21 cellular contexts compared by ENCODE assay signal in the genomic region with DNA sequence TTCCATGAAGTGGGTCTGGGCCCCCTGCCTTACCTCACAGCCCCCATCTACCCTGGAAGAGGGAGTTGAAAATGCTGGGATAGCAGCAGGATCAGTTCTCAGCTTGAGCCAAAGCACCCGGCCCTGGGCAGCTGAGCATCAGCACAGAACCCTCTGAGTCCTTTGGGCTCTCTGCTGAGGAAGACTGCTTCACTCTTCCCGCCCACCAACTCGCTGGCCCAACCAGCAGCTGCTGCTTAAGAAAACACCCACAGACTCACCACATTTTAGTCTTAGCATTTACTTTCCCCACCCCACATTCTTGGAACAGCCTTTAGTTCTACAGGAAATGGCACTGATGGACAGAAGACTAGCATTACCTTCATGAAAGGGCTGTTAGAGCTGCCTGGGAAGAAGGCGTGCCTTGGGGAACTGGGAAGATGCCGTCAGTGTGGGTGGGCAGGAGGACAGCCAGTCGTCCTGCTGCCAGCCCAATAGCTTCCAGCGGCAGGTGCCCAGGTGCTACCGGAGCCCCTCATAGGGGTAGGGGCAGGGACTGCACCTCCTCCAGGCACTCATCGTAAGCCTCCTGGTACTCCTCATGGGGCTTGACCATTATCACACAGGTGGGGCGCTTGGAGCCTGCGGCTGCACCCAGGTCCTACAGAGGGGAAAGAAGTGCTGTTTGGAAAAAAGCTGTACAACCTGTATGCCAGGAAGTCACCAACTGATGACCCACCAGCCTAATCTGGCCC. TPM values are rescaled to one million over a fixed set of nuclear protein-coding genes. Genes with fewer than 3 reads are reported as not detected.
DNase-seq lines count a peak whose midpoint lies in the region; ATAC-seq, FAIRE-seq and TF ChIP-seq lines count a peak whose summit lies in the region.
"Had no signal": no experiment of that assay in that cellular context is flagged by ENCODE, and none has a peak within 500 bp of the region (broad histone marks: within the 10 kb centered on the region; RNA-seq: fewer than 3 reads in every experiment).

No MANE protein-coding gene starts in this region.

- in situ Hi-C loops in GM12878 (cut with MboI) = loop anchor here (5.0 kb wide), 1 partner anchor 72 kb away; no protein-coding TSS in a partner anchor

- H3K4me1 ChIP-seq in HEK293 (ENCODE audit: control insufficient read depth, insufficient read depth, low read length) (peaks cover 4% of the 10 kb centered on the region; the same call in 1 of the 2 replicates), GM12878 (ENCODE audit: control insufficient read depth, insufficient read depth, low read length) (peaks cover 18% of the 10 kb centered on the region)

- H3K79me2 ChIP-seq in GM12878 (ENCODE audit: control insufficient read depth, insufficient read depth, low read length) = peaks cover 15% of the 10 kb centered on the region

- no peaks in the 10 kb centered on the region for H4K20me1 ChIP-seq in GM12878 (ENCODE audit: control insufficient read depth, insufficient read depth)

- H3K4me3 ChIP-seq in HEK293 (ENCODE audit: low read depth, low read length) (no peak overlapping the region), GM12878 (no peak overlapping the region)
- H3K4me3 ChIP-seq: right atrium auricular region had no signal

- H2AFZ ChIP-seq in GM12878 (ENCODE audit: control insufficient read depth, low read depth, low read length) = no peak overlapping the region

- no peak for FAIRE-seq in GM12878 (lab: Jason Lieb, UNC)
- FAIRE-seq: frontal cortex, RCC 7860 had no signal

- CTCF ChIA-PET in HEK293 (lab: Yijun Ruan, JAX) (interaction anchor here (0.6 to 13.3 kb wide), 5 partner anchors 11 to 542 kb away, joined by 3 to 204 read pairs (median 6); no protein-coding TSS in a partner anchor), GM12878 (lab: Yijun Ruan, JAX) (interaction anchor here (0.9 to 13.8 kb wide), 3 partner anchors 28 to 78 kb away, joined by 4 to 183 read pairs (median 8); no protein-coding TSS in a partner anchor)

- no peak overlapping the region for H3K4me2 ChIP-seq in GM12878 (ENCODE audit: control insufficient read depth, insufficient read depth)

- no peak overlapping the region for H3K4me3 Mint-ChIP-seq in T-helper 2 cell treated with Interferon-gamma antibody and Interleukin-4, amounts not matched to agents 5 μg/mL and 100 μg/mL, for 36 hours
- H3K4me3 Mint-ChIP-seq: activated CD8-positive, alpha-beta memory T cell treated with anti-CD3 and anti-CD28 coated beads, Interleukin-2, amount 10 ng/mL, durations not matched to agents 7 days and 5 days; CD4-positive, alpha-beta memory T cell; central memory CD8-positive, alpha-beta T cell had no signal

- no peaks in the 10 kb centered on the region for H3K9me3 ChIP-seq in HEK293 (ENCODE audit: control insufficient read depth, insufficient read depth, low read depth, low read length)
- H3K9me3 ChIP-seq in GM12878 (replicated peaks; ENCODE audit: control insufficient read depth, insufficient read depth, low read length) = no peaks in the 10 kb centered on the region
- H3K9me3 ChIP-seq: right atrium auricular region had no signal

- peaks cover 18% of the 10 kb centered on the region for H3K4me1 Mint-ChIP-seq in T-helper 2 cell treated with Interferon-gamma antibody and Interleukin-4, amounts not matched to agents 5 μg/mL and 100 μg/mL, for 36 hours (ENCODE audit: low read depth)

- H3K36me3 Mint-ChIP-seq in T-helper 2 cell treated with Interferon-gamma antibody and Interleukin-4, amounts not matched to agents 5 μg/mL and 100 μg/mL, for 36 hours (ENCODE audit: low read depth) = peaks cover 52% of the 10 kb centered on the region
- H3K36me3 Mint-ChIP-seq: IgD-negative memory B cell had no signal

- DNase-seq in T-helper 2 cell treated with Interferon-gamma antibody and Interleukin-4, amounts not matched to agents 5 μg/mL and 100 μg/mL, for 36 hours (ENCODE audit: low spot score) = peak; percentile 32
- DNase-seq in T-helper 2 cell (no peak), GM12878 (ENCODE audit: low read depth, low spot score) (no peak), putamen (ENCODE audit: low spot score) (peak; percentile 43), GM20000 (ENCODE audit: low spot score) (no peak), NCI-H2107 treated with DMSO at 0.1 percent for 48 hours (lab: John Stamatoyannopoulos, UW; ENCODE audit: unreplicated experiment) (no peak), Ammon's horn (ENCODE audit: low spot score) (no peak)
- DNase-seq: 8988T; activated CD8-positive, alpha-beta memory T cell treated with anti-CD3 and anti-CD28 coated beads, Interleukin-2, amount 10 ng/mL, durations not matched to agents 7 days and 5 days; CD4-positive, alpha-beta memory T cell; NCI-H774; stimulated activated CD4-positive, alpha-beta T cell treated with anti-CD3 and anti-CD28 coated beads, Interleukin-1b, Interleukin-23, amount 100 ng/mL, for 48 hours had no signal

- TF ChIP-seq CTCF in HEK293 (tag by site-specific recombination; IDR thresholded peaks at IDR 0.05) (no peak), GM12878 (IDR thresholded peaks at IDR 0.05 in 2 of 3, conservative IDR thresholded peaks at IDR 0.05 in 1 of 3; ENCODE audit: control insufficient read depth in 2 of 3, extremely low read depth in 1 of 3, insufficient read depth in 1 of 3, low read depth in 3 of 3, low read length in 3 of 3) (no peak), GM20000 (IDR thresholded peaks at IDR 0.05; ENCODE audit: extremely low read depth, missing control alignments) (no peak)

- no peak for TF ChIP-seq RAD21 in GM12878 (IDR thresholded peaks at IDR 0.05; ENCODE audit: insufficient read depth, low read depth, low read length)

- H3K36me3 ChIP-seq in HEK293 (ENCODE audit: control insufficient read depth in 2 of 2, insufficient read depth in 1 of 2, low read length in 2 of 2) (peaks cover 28 to 75% of the 10 kb centered on the region in 2 experiments), GM12878 (ENCODE audit: control insufficient read depth in 2 of 2, insufficient read depth in 2 of 2, low read length in 1 of 2) (peaks cover 31 to 34% of the 10 kb centered on the region in 2 experiments)

- SMC1A ChIA-PET in GM12878 (lab: Charles Lee; ENCODE audit: uncharacterized antibody, unreplicated experiment) = interaction anchor here (2.1 to 2.3 kb wide), 2 partner anchors 18 to 74 kb away, joined by 7 to 14 read pairs; partner anchors contain the start of gene RMND5B

- BruUV-seq in GM12878 (replicated peaks; lab: Mats Ljungman, UMichigan) = no TSS peak

- ATAC-seq in GM12878 = no peak
- ATAC-seq: activated CD8-positive, alpha-beta memory T cell treated with anti-CD3 and anti-CD28 coated beads, Interleukin-2, amount 10 ng/mL, durations not matched to agents 7 days and 5 days had no signal

- H3K27me3 ChIP-seq in GM12878 (replicated peaks in 1 of 2; ENCODE audit: control insufficient read depth in 2 of 2, insufficient read depth in 2 of 2, low read length in 1 of 2) = no peaks in the 10 kb centered on the region
- H3K27me3 ChIP-seq: right atrium auricular region had no signal

- POLR2A ChIA-PET in HEK293 (lab: Yijun Ruan, JAX) (interaction anchor here (1.3 to 1.6 kb wide), 3 partner anchors 11 to 74 kb away, joined by 3 to 10 read pairs (median 4); no protein-coding TSS in a partner anchor), GM12878 (lab: Charles Lee) (interaction anchor here (1.0 kb wide), 2 partner anchors 14 to 19 kb away, joined by 3 read pairs; no protein-coding TSS in a partner anchor)

- TF ChIP-seq EP300 in GM12878 (IDR thresholded peaks at IDR 0.05; ENCODE audit: borderline replicate concordance in 1 of 2, control insufficient read depth in 1 of 2, low read depth in 2 of 2, low read length in 2 of 2) = no peak

- RAD21 ChIA-PET in GM12878 (lab: Charles Lee; ENCODE audit: unreplicated experiment) = interaction anchor here (1.3 to 1.6 kb wide), 2 partner anchors 28 to 74 kb away, joined by 4 read pairs; no protein-coding TSS in a partner anchor

- no peaks in the 10 kb centered on the region for H3K9me3 Mint-ChIP-seq in T-helper 2 cell treated with Interferon-gamma antibody and Interleukin-4, amounts not matched to agents 5 μg/mL and 100 μg/mL, for 36 hours
- H3K9me3 Mint-ChIP-seq: central memory CD8-positive, alpha-beta T cell; IgD-negative memory B cell had no signal

- no peaks in the 10 kb centered on the region for H3K27me3 Mint-ChIP-seq in T-helper 2 cell treated with Interferon-gamma antibody and Interleukin-4, amounts not matched to agents 5 μg/mL and 100 μg/mL, for 36 hours (ENCODE audit: low read depth)
- H3K27me3 Mint-ChIP-seq: activated CD8-positive, alpha-beta memory T cell treated with anti-CD3 and anti-CD28 coated beads, Interleukin-2, amount 10 ng/mL, durations not matched to agents 7 days and 5 days; CD4-positive, alpha-beta memory T cell; central memory CD8-positive, alpha-beta T cell; IgD-negative memory B cell had no signal

- H3K27ac ChIP-seq in HEK293 (ENCODE audit: extremely low read depth, low read depth, low read length) (no peak overlapping the region), GM12878 (ENCODE audit: control insufficient read depth, insufficient read depth) (no peak overlapping the region)
- H3K27ac ChIP-seq: right atrium auricular region had no signal

- TF ChIP-seq POLR2A in GM12878 (IDR thresholded peaks at IDR 0.05; ENCODE audit: low read depth, low read length) = 0 out of 2 replicates have a peak, but pooled peaks have one; percentile 45

- H3K9ac ChIP-seq in GM12878 (ENCODE audit: control insufficient read depth, insufficient read depth, low read length) = no peak overlapping the region

- H3K27ac Mint-ChIP-seq in T-helper 2 cell treated with Interferon-gamma antibody and Interleukin-4, amounts not matched to agents 5 μg/mL and 100 μg/mL, for 36 hours = peak overlapping the region; percentile 20

- intact Hi-C loops in GM12878 (cut with micrococcal nuclease; ENCODE audit: unreplicated experiment) = no loop called here

- 88% methylated on average over 11 of the region's 11 CpGs for WGBS in GM12878 (ENCODE audit: insufficient coverage, insufficient replicate concordance, low lambda C conversion rate, missing lambda C conversion rate)

RNA-seq across cellular contexts. Expression of gene NHP2, which starts 4.3 kb away (rescaled TPM):
- 53.0 and 54.1 TPM in 2 replicates for total RNA-seq in GM12878 (2013; cell fraction: nucleolus; rRNA removed)
- total RNA-seq in GM12878 (2014; rRNA removed) (284 and 305 TPM in 2 replicates), GM12878 (2014; rRNA removed; fragmentation: Illumina TruSeq; extraction: Trizol) (132 and 163 TPM in 2 replicates), GM12878 (2021) (233 TPM in 2 replicates)
- 141 TPM for polyA plus RNA-seq in GM12878 (2011; ENCODE audit: low read depth)
- polyA plus RNA-seq in GM12878 (2011; rRNA removed) (112 and 130 TPM in 2 replicates), GM12878 (2014; fragmentation: Illumina TruSeq; extraction: Trizol) (46.4 and 97.3 TPM in 2 replicates), GM12878 (2014; fragmentation: Nextera tagmentation; extraction: Ambion mirVana) (100 to 1,000 TPM in 1 of 2 experiments, 10 to 100 TPM in 1; 39.2 to 127 TPM), GM12878 (2014; rRNA removed) (277 and 301 TPM in 2 replicates), GM12878 (2016; fragmentation: Nextera tagmentation; extraction: Ambion mirVana) (100 to 1,000 TPM; 485 to 513 TPM)
- polyA plus RNA-seq in GM12878 (2011; cell fraction: cytosol; rRNA removed) = 200 and 227 TPM in 2 replicates
- 129 and 130 TPM in 2 replicates for polyA plus RNA-seq in GM12878 (2011; cell fraction: nucleus; rRNA removed)
- polyA plus RNA-seq in GM12878 (2012) = 153 and 166 TPM in 2 replicates
- polyA minus RNA-seq in GM12878 (2011; rRNA and poly(A)+ RNA removed) = 50.3 and 72.8 TPM in 2 replicates
- polyA minus RNA-seq in GM12878 (2011; cell fraction: cytosol; rRNA and poly(A)+ RNA removed) = 57.3 and 62.9 TPM in 2 replicates
- polyA minus RNA-seq in GM12878 (2011; cell fraction: nucleus; rRNA and poly(A)+ RNA removed) = 35.5 and 50.4 TPM in 2 replicates

RNA-seq across cellular contexts. Expression of gene RMND5B, which starts 18.6 kb away (rescaled TPM):
- total RNA-seq in GM12878 (2013; cell fraction: nucleolus; rRNA removed) = 42.9 and 49.4 TPM in 2 replicates
- total RNA-seq in GM12878 (2014; rRNA removed) = 25.8 and 27.6 TPM in 2 replicates
- total RNA-seq in GM12878 (2014; rRNA removed; fragmentation: Illumina TruSeq; extraction: Trizol) = 16.7 and 16.8 TPM in 2 replicates
- 37.5 and 39.6 TPM in 2 replicates for total RNA-seq in GM12878 (2021)
- polyA plus RNA-seq in GM12878 (2011; ENCODE audit: low read depth) = 11.3 TPM
- polyA plus RNA-seq in GM12878 (2011; rRNA removed) = 20.0 and 34.3 TPM in 2 replicates
- 43.0 and 46.1 TPM in 2 replicates for polyA plus RNA-seq in GM12878 (2011; cell fraction: cytosol; rRNA removed)
- 62.1 and 65.1 TPM in 2 replicates for polyA plus RNA-seq in GM12878 (2011; cell fraction: nucleus; rRNA removed)
- polyA plus RNA-seq in GM12878 (2012) = 23.8 and 24.3 TPM in 2 replicates
- 11.2 and 19.0 TPM in 2 replicates for polyA plus RNA-seq in GM12878 (2014; fragmentation: Illumina TruSeq; extraction: Trizol)
- polyA plus RNA-seq in GM12878 (2014; fragmentation: Nextera tagmentation; extraction: Ambion mirVana) = 1 to 10 TPM; 1.6 to 4.0 TPM
- polyA plus RNA-seq in GM12878 (2014; rRNA removed) = 36.2 and 39.5 TPM in 2 replicates
- polyA plus RNA-seq in GM12878 (2016; fragmentation: Nextera tagmentation; extraction: Ambion mirVana) = 10 to 100 TPM; 50.4 to 50.7 TPM
- 38.7 and 46.0 TPM in 2 replicates for polyA minus RNA-seq in GM12878 (2011; rRNA and poly(A)+ RNA removed)
- polyA minus RNA-seq in GM12878 (2011; cell fraction: cytosol; rRNA and poly(A)+ RNA removed) = 12.4 and 14.0 TPM in 2 replicates
- 20.8 and 39.0 TPM in 2 replicates for polyA minus RNA-seq in GM12878 (2011; cell fraction: nucleus; rRNA and poly(A)+ RNA removed)

RNA-seq across cellular contexts. Expression of gene N4BP3, which starts 36.0 kb away (rescaled TPM):
- 49.3 and 55.0 TPM in 2 replicates for total RNA-seq in GM12878 (2013; cell fraction: nucleolus; rRNA removed)
- total RNA-seq in GM12878 (2014; rRNA removed) = 10.0 and 10.2 TPM in 2 replicates
- total RNA-seq in GM12878 (2014; rRNA removed; fragmentation: Illumina TruSeq; extraction: Trizol) = 3.9 and 4.0 TPM in 2 replicates
- total RNA-seq in GM12878 (2021) = 11.4 and 13.0 TPM in 2 replicates
- 1.4 TPM for polyA plus RNA-seq in GM12878 (2011; ENCODE audit: low read depth)
- 4.6 and 8.3 TPM in 2 replicates for polyA plus RNA-seq in GM12878 (2011; rRNA removed)
- polyA plus RNA-seq in GM12878 (2011; cell fraction: cytosol; rRNA removed) = 10.4 and 11.5 TPM in 2 replicates
- polyA plus RNA-seq in GM12878 (2011; cell fraction: nucleus; rRNA removed) = 29.0 and 31.8 TPM in 2 replicates
- polyA plus RNA-seq in GM12878 (2012) = 3.5 and 6.0 TPM in 2 replicates
- 1.3 and 2.5 TPM in 2 replicates for polyA plus RNA-seq in GM12878 (2014; fragmentation: Illumina TruSeq; extraction: Trizol)
- under 1 TPM; 0.06 to 0.27 TPM for polyA plus RNA-seq in GM12878 (2014; fragmentation: Nextera tagmentation; extraction: Ambion mirVana)
- 9.3 and 10.3 TPM in 2 replicates for polyA plus RNA-seq in GM12878 (2014; rRNA removed)
- polyA plus RNA-seq in GM12878 (2016; fragmentation: Nextera tagmentation; extraction: Ambion mirVana) = 1 to 10 TPM; 3.7 to 4.6 TPM
- 5.0 and 14.3 TPM in 2 replicates for polyA minus RNA-seq in GM12878 (2011; rRNA and poly(A)+ RNA removed)
- polyA minus RNA-seq in GM12878 (2011; cell fraction: cytosol; rRNA and poly(A)+ RNA removed) = 5.1 and 6.3 TPM in 2 replicates
- polyA minus RNA-seq in GM12878 (2011; cell fraction: nucleus; rRNA and poly(A)+ RNA removed) = 12.8 and 16.0 TPM in 2 replicates

RNA-seq across cellular contexts. Expression of gene GMCL2, which starts 37.8 kb away (rescaled TPM):
- total RNA-seq in GM12878 (2013; cell fraction: nucleolus; rRNA removed) = not detected in 2 replicates
- total RNA-seq in GM12878 (2014; rRNA removed) (not detected in 2 replicates), GM12878 (2014; rRNA removed; fragmentation: Illumina TruSeq; extraction: Trizol) (not detected in 2 replicates), GM12878 (2021) (not detected in 2 replicates)
- polyA plus RNA-seq in GM12878 (2011; ENCODE audit: low read depth) = not detected
- polyA plus RNA-seq in GM12878 (2011; rRNA removed) (0.04 TPM in 1 of 2 replicates, not detected in the other), GM12878 (2014; fragmentation: Illumina TruSeq; extraction: Trizol) (not detected in 2 replicates), GM12878 (2014; fragmentation: Nextera tagmentation; extraction: Ambion mirVana) (not detected), GM12878 (2014; rRNA removed) (not detected in 2 replicates), GM12878 (2016; fragmentation: Nextera tagmentation; extraction: Ambion mirVana) (under 1 TPM in 1 of 2 experiments, not detected in 1; 0.07 TPM)
- polyA plus RNA-seq in GM12878 (2011; cell fraction: cytosol; rRNA removed) = not detected in 2 replicates
- not detected in 2 replicates for polyA plus RNA-seq in GM12878 (2011; cell fraction: nucleus; rRNA removed)
- polyA plus RNA-seq in GM12878 (2012) = not detected in 2 replicates
- polyA minus RNA-seq in GM12878 (2011; rRNA and poly(A)+ RNA removed) = not detected in 2 replicates
- polyA minus RNA-seq in GM12878 (2011; cell fraction: cytosol; rRNA and poly(A)+ RNA removed) = not detected in 2 replicates
- not detected in 2 replicates for polyA minus RNA-seq in GM12878 (2011; cell fraction: nucleus; rRNA and poly(A)+ RNA removed)
- total RNA-seq: activated CD8-positive, alpha-beta memory T cell treated with anti-CD3 and anti-CD28 coated beads, Interleukin-2, amount 10 ng/mL, durations not matched to agents 7 days and 5 days; CD4-positive, alpha-beta memory T cell; Daoy; frontal cortex; H4; lung microvascular endothelial cell; right atrium auricular region had no signal
- polyA plus RNA-seq: CD4-positive, alpha-beta memory T cell; IgD-negative memory B cell had no signal

RNA-seq across cellular contexts. Expression of gene HNRNPAB, which starts 55.0 kb away (rescaled TPM):
- 21.9 and 24.9 TPM in 2 replicates for total RNA-seq in GM12878 (2013; cell fraction: nucleolus; rRNA removed)
- 120 and 134 TPM in 2 replicates for total RNA-seq in GM12878 (2014; rRNA removed)
- 167 and 175 TPM in 2 replicates for total RNA-seq in GM12878 (2014; rRNA removed; fragmentation: Illumina TruSeq; extraction: Trizol)
- total RNA-seq in GM12878 (2021) = 311 and 330 TPM in 2 replicates
- 118 TPM for polyA plus RNA-seq in GM12878 (2011; ENCODE audit: low read depth)
- polyA plus RNA-seq in GM12878 (2011; rRNA removed) = 193 and 198 TPM in 2 replicates
- 148 and 169 TPM in 2 replicates for polyA plus RNA-seq in GM12878 (2011; cell fraction: cytosol; rRNA removed)
- polyA plus RNA-seq in GM12878 (2011; cell fraction: nucleus; rRNA removed) = 78.5 and 127 TPM in 2 replicates
- 119 and 164 TPM in 2 replicates for polyA plus RNA-seq in GM12878 (2012)
- 262 and 268 TPM in 2 replicates for polyA plus RNA-seq in GM12878 (2014; fragmentation: Illumina TruSeq; extraction: Trizol)
- 10 to 100 TPM; 42.3 to 77.6 TPM for polyA plus RNA-seq in GM12878 (2014; fragmentation: Nextera tagmentation; extraction: Ambion mirVana)
- 299 and 332 TPM in 2 replicates for polyA plus RNA-seq in GM12878 (2014; rRNA removed)
- 100 to 1,000 TPM; 269 to 302 TPM for polyA plus RNA-seq in GM12878 (2016; fragmentation: Nextera tagmentation; extraction: Ambion mirVana)
- 56.9 and 60.6 TPM in 2 replicates for polyA minus RNA-seq in GM12878 (2011; rRNA and poly(A)+ RNA removed)
- polyA minus RNA-seq in GM12878 (2011; cell fraction: cytosol; rRNA and poly(A)+ RNA removed) = 39.2 and 49.7 TPM in 2 replicates
- polyA minus RNA-seq in GM12878 (2011; cell fraction: nucleus; rRNA and poly(A)+ RNA removed) = 21.6 and 37.5 TPM in 2 replicates

Comparison
In these comparisons a context has a peak if more than half of its experiments do, and no peak if none do; other contexts are left out.
1. DNase-seq: peak in T-helper 2 cell treated with Interferon-gamma antibody and Interleukin-4, amounts not matched to agents 5 μg/mL and 100 μg/mL, for 36 hours (single experiment) and putamen (single experiment); none in T-helper 2 cell (0 of 5), GM12878 (single experiment), GM20000 (single experiment), NCI-H2107 treated with DMSO at 0.1 percent for 48 hours (single experiment) and Ammon's horn (single experiment).